Comparison of ENCODE assay signal across 15 cellular contexts in genomic region chr2:136057802-136058140, GRCh38.
DNase-seq lines count a peak whose midpoint lies in the region; ATAC-seq and TF ChIP-seq lines count a peak whose summit lies in the region.
"Had no signal": no experiment of that assay in that cellular context is flagged by ENCODE, and none has a peak within 500 bp of the region (broad histone marks: within the 10 kb centered on the region; RNA-seq: fewer than 3 reads in every experiment).

No MANE protein-coding gene starts in this region.

- H3K9me3 Mint-ChIP-seq in T-helper 1 cell treated with Interleukin-12 subunit alpha and Interleukin-12 subunit beta and Interleukin-4 antibody, amounts not matched to agents 30 μg/mL and 1 μg/mL, for 36 hours: peaks cover 21% of the 10 kb centered on the region
- H3K9me3 Mint-ChIP-seq in GM23338: no peaks in the 10 kb centered on the region; the same call in 2 of the 3 replicates

- peaks cover 73% of the 10 kb centered on the region for H3K4me1 Mint-ChIP-seq in T-helper 1 cell treated with Interleukin-12 subunit alpha and Interleukin-12 subunit beta and Interleukin-4 antibody, amounts not matched to agents 30 μg/mL and 1 μg/mL, for 36 hours (ENCODE audit: low read depth)
- peaks cover 5% of the 10 kb centered on the region; the same call in 1 of the 3 replicates for H3K4me1 Mint-ChIP-seq in GM23338

- H3K9me2 ChIP-seq in GM23338 (ENCODE audit: insufficient read depth): peaks cover 4% of the 10 kb centered on the region; the same call in 1 of the 2 replicates

- no peak overlapping the region for H3K4me2 ChIP-seq in GM23338

- H3K27me3 Mint-ChIP-seq in T-helper 1 cell treated with Interleukin-12 subunit alpha and Interleukin-12 subunit beta and Interleukin-4 antibody, amounts not matched to agents 30 μg/mL and 1 μg/mL, for 36 hours (ENCODE audit: low read depth): no peaks in the 10 kb centered on the region
- H3K27me3 Mint-ChIP-seq in GM23338 (ENCODE audit: insufficient read depth, low read depth, poor library complexity): no peaks in the 10 kb centered on the region

- H3K9me3 ChIP-seq in effector memory CD4-positive, alpha-beta T cell (ENCODE audit: control insufficient read depth, low read length): no peaks in the 10 kb centered on the region
- H3K9me3 ChIP-seq: left ventricle myocardium inferior, psoas muscle had no signal

- no peaks in the 10 kb centered on the region for H3K27me3 ChIP-seq in GM23338 (ENCODE audit: insufficient read depth)
- no peaks in the 10 kb centered on the region for H3K27me3 ChIP-seq in effector memory CD4-positive, alpha-beta T cell (replicated peaks; ENCODE audit: control insufficient read depth, insufficient read depth, low read length, poor library complexity, severe bottlenecking)
- H3K27me3 ChIP-seq: foreskin keratinocyte had no signal

- H3K27ac ChIP-seq in GM23338 (ENCODE audit: low read depth): no peak overlapping the region
- H3K27ac ChIP-seq in effector memory CD4-positive, alpha-beta T cell (ENCODE audit: insufficient read depth, low read length, poor library complexity, severe bottlenecking): peak overlapping the region; percentile 36
- H3K27ac ChIP-seq: foreskin keratinocyte, left ventricle myocardium inferior, psoas muscle had no signal

- H3K36me3 Mint-ChIP-seq in T-helper 1 cell treated with Interleukin-12 subunit alpha and Interleukin-12 subunit beta and Interleukin-4 antibody, amounts not matched to agents 30 μg/mL and 1 μg/mL, for 36 hours (ENCODE audit: low read depth): peaks cover 25% of the 10 kb centered on the region
- H3K36me3 Mint-ChIP-seq in GM23338 (ENCODE audit: low read depth): no peaks in the 10 kb centered on the region

- no peaks in the 10 kb centered on the region for H3K36me3 ChIP-seq in GM23338 (ENCODE audit: insufficient read depth)
- H3K36me3 ChIP-seq in effector memory CD4-positive, alpha-beta T cell (ENCODE audit: control insufficient read depth, insufficient read depth, low read length): no peaks in the 10 kb centered on the region
- H3K36me3 ChIP-seq: left ventricle myocardium inferior had no signal

- no peaks in the 10 kb centered on the region for H3F3A ChIP-seq in GM23338 (replicated peaks; ENCODE audit: low read depth)

- H3K4me3 ChIP-seq in GM23338: no peak overlapping the region
- H3K4me3 ChIP-seq in effector memory CD4-positive, alpha-beta T cell (ENCODE audit: insufficient read depth, low read depth, low read length, poor library complexity, severe bottlenecking): no peak overlapping the region
- H3K4me3 ChIP-seq: left ventricle myocardium inferior, psoas muscle had no signal

- no peaks in the 10 kb centered on the region for H3K79me2 ChIP-seq in GM23338 (replicated peaks; ENCODE audit: insufficient read depth)

- H3K4me3 Mint-ChIP-seq in T-helper 1 cell treated with Interleukin-12 subunit alpha and Interleukin-12 subunit beta and Interleukin-4 antibody, amounts not matched to agents 30 μg/mL and 1 μg/mL, for 36 hours: peak overlapping the region; percentile 64
- no peak overlapping the region for H3K4me3 Mint-ChIP-seq in GM23338

- TF ChIP-seq CTCF in GM23338 (conservative IDR thresholded peaks at IDR 0.05; ENCODE audit: low read depth in 2 of 2): no peak

- H4K20me1 ChIP-seq in GM23338 (replicated peaks; ENCODE audit: insufficient read depth): no peaks in the 10 kb centered on the region

- ATAC-seq in GM23338: no peak
- ATAC-seq in HG03039 (IDR thresholded peaks at IDR 0.05; ENCODE audit: unreplicated experiment): no peak
- no peak for ATAC-seq in GM18520 (IDR thresholded peaks at IDR 0.05; ENCODE audit: unreplicated experiment)
- ATAC-seq: foreskin keratinocyte, psoas muscle had no signal

- DNase-seq in T-helper 1 cell: no peak
- no peak for DNase-seq in GM23338 (ENCODE audit: low spot score)
- DNase-seq in SKM-1 (lab: John Stamatoyannopoulos, UW; ENCODE audit: unreplicated experiment): peak; percentile 29
- DNase-seq in effector memory CD4-positive, alpha-beta T cell: no peak
- no peak for DNase-seq in effector CD4-positive, alpha-beta T cell
- DNase-seq: amniotic stem cell, COR-L47, foreskin keratinocyte, left ventricle myocardium inferior, NCI-H146, NCI-H446, psoas muscle had no signal

- H2AFZ ChIP-seq in GM23338: peak overlapping the region; percentile 89

- H3K4me1 ChIP-seq in GM23338 (ENCODE audit: insufficient read depth): no peaks in the 10 kb centered on the region
- H3K4me1 ChIP-seq in effector memory CD4-positive, alpha-beta T cell (ENCODE audit: control insufficient read depth, insufficient read depth, low read length, poor library complexity, severe bottlenecking): peaks cover 28% of the 10 kb centered on the region
- H3K4me1 ChIP-seq: foreskin keratinocyte, left ventricle myocardium inferior, psoas muscle had no signal

- peak overlapping the region; percentile 96 for H3K27ac Mint-ChIP-seq in T-helper 1 cell treated with Interleukin-12 subunit alpha and Interleukin-12 subunit beta and Interleukin-4 antibody, amounts not matched to agents 30 μg/mL and 1 μg/mL, for 36 hours
- H3K27ac Mint-ChIP-seq in GM23338: no peak overlapping the region

TF ChIP-seq in GM23338, 12 proteins besides CTCF, POLR2A, EP300 and RAD21 (continues in another document):
- TF ChIP-seq ZNF331 (CRISPR knock-in tag; IDR thresholded peaks at IDR 0.05; ENCODE audit: low read depth) (no peak), STAT1 (IDR thresholded peaks at IDR 0.05; ENCODE audit: unreplicated experiment) (no peak), ZNF114 (CRISPR knock-in tag; IDR thresholded peaks at IDR 0.05) (no peak), EZH2phosphoT487 (IDR thresholded peaks at IDR 0.05; ENCODE audit: unreplicated experiment) (no peak)
- TF ChIP-seq, protein P1, sequence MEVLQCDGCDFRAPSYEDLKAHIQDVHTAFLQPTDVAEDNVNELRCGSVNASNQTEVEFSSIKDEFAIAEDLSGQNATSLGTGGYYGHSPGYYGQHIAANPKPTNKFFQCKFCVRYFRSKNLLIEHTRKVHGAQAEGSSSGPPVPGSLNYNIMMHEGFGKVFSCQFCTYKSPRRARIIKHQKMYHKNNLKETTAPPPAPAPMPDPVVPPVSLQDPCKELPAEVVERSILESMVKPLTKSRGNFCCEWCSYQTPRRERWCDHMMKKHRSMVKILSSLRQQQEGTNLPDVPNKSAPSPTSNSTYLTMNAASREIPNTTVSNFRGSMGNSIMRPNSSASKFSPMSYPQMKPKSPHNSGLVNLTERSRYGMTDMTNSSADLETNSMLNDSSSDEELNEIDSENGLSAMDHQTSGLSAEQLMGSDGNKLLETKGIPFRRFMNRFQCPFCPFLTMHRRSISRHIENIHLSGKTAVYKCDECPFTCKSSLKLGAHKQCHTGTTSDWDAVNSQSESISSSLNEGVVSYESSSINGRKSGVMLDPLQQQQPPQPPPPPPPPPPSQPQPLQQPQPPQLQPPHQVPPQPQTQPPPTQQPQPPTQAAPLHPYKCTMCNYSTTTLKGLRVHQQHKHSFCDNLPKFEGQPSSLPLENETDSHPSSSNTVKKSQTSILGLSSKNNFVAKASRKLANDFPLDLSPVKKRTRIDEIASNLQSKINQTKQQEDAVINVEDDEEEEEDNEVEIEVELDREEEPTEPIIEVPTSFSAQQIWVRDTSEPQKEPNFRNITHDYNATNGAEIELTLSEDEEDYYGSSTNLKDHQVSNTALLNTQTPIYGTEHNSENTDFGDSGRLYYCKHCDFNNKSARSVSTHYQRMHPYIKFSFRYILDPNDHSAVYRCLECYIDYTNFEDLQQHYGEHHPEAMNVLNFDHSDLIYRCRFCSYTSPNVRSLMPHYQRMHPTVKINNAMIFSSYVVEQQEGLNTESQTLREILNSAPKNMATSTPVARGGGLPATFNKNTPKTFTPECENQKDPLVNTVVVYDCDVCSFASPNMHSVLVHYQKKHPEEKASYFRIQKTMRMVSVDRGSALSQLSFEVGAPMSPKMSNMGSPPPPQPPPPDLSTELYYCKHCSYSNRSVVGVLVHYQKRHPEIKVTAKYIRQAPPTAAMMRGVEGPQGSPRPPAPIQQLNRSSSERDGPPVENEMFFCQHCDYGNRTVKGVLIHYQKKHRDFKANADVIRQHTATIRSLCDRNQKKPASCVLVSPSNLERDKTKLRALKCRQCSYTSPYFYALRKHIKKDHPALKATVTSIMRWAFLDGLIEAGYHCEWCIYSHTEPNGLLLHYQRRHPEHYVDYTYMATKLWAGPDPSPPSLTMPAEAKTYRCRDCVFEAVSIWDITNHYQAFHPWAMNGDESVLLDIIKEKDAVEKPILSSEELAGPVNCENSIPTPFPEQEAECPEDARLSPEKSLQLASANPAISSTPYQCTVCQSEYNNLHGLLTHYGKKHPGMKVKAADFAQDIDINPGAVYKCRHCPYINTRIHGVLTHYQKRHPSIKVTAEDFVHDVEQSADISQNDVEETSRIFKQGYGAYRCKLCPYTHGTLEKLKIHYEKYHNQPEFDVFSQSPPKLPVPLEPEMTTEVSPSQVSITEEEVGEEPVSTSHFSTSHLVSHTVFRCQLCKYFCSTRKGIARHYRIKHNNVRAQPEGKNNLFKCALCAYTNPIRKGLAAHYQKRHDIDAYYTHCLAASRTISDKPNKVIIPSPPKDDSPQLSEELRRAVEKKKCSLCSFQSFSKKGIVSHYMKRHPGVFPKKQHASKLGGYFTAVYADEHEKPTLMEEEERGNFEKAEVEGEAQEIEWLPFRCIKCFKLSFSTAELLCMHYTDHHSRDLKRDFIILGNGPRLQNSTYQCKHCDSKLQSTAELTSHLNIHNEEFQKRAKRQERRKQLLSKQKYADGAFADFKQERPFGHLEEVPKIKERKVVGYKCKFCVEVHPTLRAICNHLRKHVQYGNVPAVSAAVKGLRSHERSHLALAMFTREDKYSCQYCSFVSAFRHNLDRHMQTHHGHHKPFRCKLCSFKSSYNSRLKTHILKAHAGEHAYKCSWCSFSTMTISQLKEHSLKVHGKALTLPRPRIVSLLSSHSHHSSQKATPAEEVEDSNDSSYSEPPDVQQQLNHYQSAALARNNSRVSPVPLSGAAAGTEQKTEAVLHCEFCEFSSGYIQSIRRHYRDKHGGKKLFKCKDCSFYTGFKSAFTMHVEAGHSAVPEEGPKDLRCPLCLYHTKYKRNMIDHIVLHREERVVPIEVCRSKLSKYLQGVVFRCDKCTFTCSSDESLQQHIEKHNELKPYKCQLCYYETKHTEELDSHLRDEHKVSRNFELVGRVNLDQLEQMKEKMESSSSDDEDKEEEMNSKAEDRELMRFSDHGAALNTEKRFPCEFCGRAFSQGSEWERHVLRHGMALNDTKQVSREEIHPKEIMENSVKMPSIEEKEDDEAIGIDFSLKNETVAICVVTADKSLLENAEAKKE (CRISPR knock-in tag; IDR thresholded peaks at IDR 0.05): no peak
- TF ChIP-seq, protein P2, sequence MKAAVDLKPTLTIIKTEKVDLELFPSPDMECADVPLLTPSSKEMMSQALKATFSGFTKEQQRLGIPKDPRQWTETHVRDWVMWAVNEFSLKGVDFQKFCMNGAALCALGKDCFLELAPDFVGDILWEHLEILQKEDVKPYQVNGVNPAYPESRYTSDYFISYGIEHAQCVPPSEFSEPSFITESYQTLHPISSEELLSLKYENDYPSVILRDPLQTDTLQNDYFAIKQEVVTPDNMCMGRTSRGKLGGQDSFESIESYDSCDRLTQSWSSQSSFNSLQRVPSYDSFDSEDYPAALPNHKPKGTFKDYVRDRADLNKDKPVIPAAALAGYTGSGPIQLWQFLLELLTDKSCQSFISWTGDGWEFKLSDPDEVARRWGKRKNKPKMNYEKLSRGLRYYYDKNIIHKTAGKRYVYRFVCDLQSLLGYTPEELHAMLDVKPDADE (IDR thresholded peaks at IDR 0.05): no peak
